ENCODE assay signal across 22 cellular contexts in the genomic region with DNA sequence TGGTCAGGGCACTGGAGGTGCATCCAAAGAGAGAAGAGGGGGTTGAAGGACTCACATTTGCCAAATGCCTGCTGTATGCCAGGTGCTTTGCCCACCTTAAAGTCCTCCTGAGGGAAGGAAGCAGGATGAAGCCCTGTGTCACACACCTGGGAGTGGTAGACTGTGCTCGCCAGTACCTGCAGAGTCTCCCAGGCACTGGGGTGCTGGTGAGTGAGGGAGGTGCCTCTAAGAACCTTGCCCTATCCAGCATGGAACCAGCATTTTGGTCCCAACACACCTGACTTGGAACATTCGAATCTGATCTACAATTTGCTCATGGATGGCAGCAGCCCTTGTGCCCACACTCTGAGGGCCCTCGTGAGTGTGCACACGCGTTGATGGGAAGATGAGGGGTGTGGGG.
"Had no signal": no experiment of that assay in that cellular context is flagged by ENCODE, and none has a peak within 500 bp of the region (broad histone marks: within the 10 kb centered on the region; RNA-seq: fewer than 3 reads in every experiment).

No MANE protein-coding gene starts in this region.

- DNase-seq: erythroblast; heart left ventricle; hypothalamus; left lung; lower lobe of right lung; mesendoderm; naive B cell; psoas muscle; retina; spleen; stimulated activated CD4-positive, alpha-beta T cell treated with anti-CD3 and anti-CD28 coated beads, Interleukin-15, amount 100 ng/mL, for 24 hours; stimulated activated CD4-positive, alpha-beta T cell treated with anti-CD3 and anti-CD28 coated beads, Interleukin-1b, Interleukin-23, amount 100 ng/mL, for 48 hours; stimulated activated CD4-positive, alpha-beta T cell treated with anti-CD3 and anti-CD28 coated beads, Interleukin-4, amount 100 ng/mL, for 24 hours; testis; upper lobe of right lung had no signal

- H3K4me3 ChIP-seq: heart left ventricle, left lung, lower lobe of right lung, psoas muscle, spleen, testis, tibial nerve, upper lobe of right lung had no signal

- H3K27ac ChIP-seq: heart left ventricle, left lung, lower lobe of right lung, psoas muscle, spleen, testis, tibial nerve, upper lobe of right lung had no signal

- ATAC-seq: left lung; lower lobe of right lung; psoas muscle; sciatic nerve; stimulated activated memory B cell treated with anti-CD40 and anti-IgM and Interleukin-4, amounts not matched to agents 10 μg/mL and 1 μg/mL and 100 μg/mL, for 72 hours; upper lobe of right lung had no signal

- H3K9me3 ChIP-seq: heart left ventricle, left lung, lower lobe of right lung, psoas muscle, spleen, testis, tibial nerve, upper lobe of right lung had no signal

- H3K27me3 ChIP-seq: heart left ventricle, left lung, spleen, testis, tibial nerve, upper lobe of right lung had no signal

- H3K27me3 Mint-ChIP-seq: central memory CD8-positive, alpha-beta T cell; dendritic cell treated with granulocyte-macrophage colony-stimulating factor and Interleukin-4, amounts not matched to agents 40 ng/mL and 50 ng/mL, for 4 days; naive B cell; stimulated activated memory B cell treated with anti-CD40 and anti-IgM and Interleukin-4, amounts not matched to agents 10 μg/mL and 1 μg/mL and 100 μg/mL, for 72 hours; stimulated activated naive CD8-positive, alpha-beta T cell treated with anti-CD3 and anti-CD28 coated beads, Interleukin-15, Interleukin-2, amounts not matched to agents 100 ng/mL and 50 ng/mL, for 24 hours had no signal

- H3K4me3 Mint-ChIP-seq: central memory CD8-positive, alpha-beta T cell; dendritic cell treated with granulocyte-macrophage colony-stimulating factor and Interleukin-4, amounts not matched to agents 40 ng/mL and 50 ng/mL, for 4 days; naive B cell; nephron; stimulated activated memory B cell treated with anti-CD40 and anti-IgM and Interleukin-4, amounts not matched to agents 10 μg/mL and 1 μg/mL and 100 μg/mL, for 72 hours; stimulated activated naive CD8-positive, alpha-beta T cell treated with anti-CD3 and anti-CD28 coated beads, Interleukin-15, Interleukin-2, amounts not matched to agents 100 ng/mL and 50 ng/mL, for 24 hours had no signal

- H3K4me1 Mint-ChIP-seq: central memory CD8-positive, alpha-beta T cell; nephron had no signal

- H3K27ac Mint-ChIP-seq: dendritic cell treated with granulocyte-macrophage colony-stimulating factor and Interleukin-4, amounts not matched to agents 40 ng/mL and 50 ng/mL, for 4 days; naive B cell; nephron; stimulated activated memory B cell treated with anti-CD40 and anti-IgM and Interleukin-4, amounts not matched to agents 10 μg/mL and 1 μg/mL and 100 μg/mL, for 72 hours; stimulated activated naive CD8-positive, alpha-beta T cell treated with anti-CD3 and anti-CD28 coated beads, Interleukin-15, Interleukin-2, amounts not matched to agents 100 ng/mL and 50 ng/mL, for 24 hours had no signal

- H3K36me3 ChIP-seq: left lung, lower lobe of right lung, upper lobe of right lung had no signal

- H3K4me1 ChIP-seq: left lung, spleen, testis, upper lobe of right lung had no signal

- H3K9me3 Mint-ChIP-seq: central memory CD8-positive, alpha-beta T cell; dendritic cell treated with granulocyte-macrophage colony-stimulating factor and Interleukin-4, amounts not matched to agents 40 ng/mL and 50 ng/mL, for 4 days; naive B cell; nephron; stimulated activated memory B cell treated with anti-CD40 and anti-IgM and Interleukin-4, amounts not matched to agents 10 μg/mL and 1 μg/mL and 100 μg/mL, for 72 hours; stimulated activated naive CD8-positive, alpha-beta T cell treated with anti-CD3 and anti-CD28 coated beads, Interleukin-15, Interleukin-2, amounts not matched to agents 100 ng/mL and 50 ng/mL, for 24 hours had no signal

- H3K36me3 Mint-ChIP-seq: naive B cell; stimulated activated memory B cell treated with anti-CD40 and anti-IgM and Interleukin-4, amounts not matched to agents 10 μg/mL and 1 μg/mL and 100 μg/mL, for 72 hours had no signal
